In genomic region chr13:48827709-48828108, GRCh38 we compare ENCODE assay signal across 28 cellular contexts.
DNase-seq lines count a peak whose midpoint lies in the region; ATAC-seq and TF ChIP-seq lines count a peak whose summit lies in the region.
"Had no signal": no experiment of that assay in that cellular context is flagged by ENCODE, and none has a peak within 500 bp of the region (broad histone marks: within the 10 kb centered on the region; RNA-seq: fewer than 3 reads in every experiment).

No MANE protein-coding gene starts in this region.

- H3K4me3 ChIP-seq in neutrophil (ENCODE audit: low read depth in 1 of 2, low read length in 1 of 2): no peak overlapping the region
- H3K4me3 ChIP-seq: GM12878, GM23338, PC-9 had no signal

- H3K9me3 ChIP-seq in neutrophil: no peaks in the 10 kb centered on the region
- H3K9me3 ChIP-seq: BE2C had no signal

- H3K27me3 ChIP-seq in neutrophil: no peaks in the 10 kb centered on the region
- H3K27me3 ChIP-seq: BE2C had no signal

- peaks cover 9 to 13% of the 10 kb centered on the region in 2 donors for H3K9me3 Mint-ChIP-seq in activated T-cell treated with anti-CD3 and anti-CD28 coated beads, Interleukin-2, amount 50 U/mL, for 72 hours
- peaks cover 17% of the 10 kb centered on the region for H3K9me3 Mint-ChIP-seq in activated T-helper 17 cell treated with anti-CD3 and anti-CD28 coated beads, Interleukin-2, amount 50 U/mL, for 72 hours
- peaks cover 4% of the 10 kb centered on the region for H3K9me3 Mint-ChIP-seq in endothelial cell (ENCODE audit: unreplicated experiment)

- no peaks in the 10 kb centered on the region for H3K36me3 ChIP-seq in neutrophil
- H3K36me3 ChIP-seq: BE2C had no signal

- no peak for DNase-seq in activated CD4-positive, CD25-positive, alpha-beta regulatory T cell treated with anti-CD3 and anti-CD28 coated beads, Interleukin-2, amount 50 U/mL, for 72 hours
- DNase-seq in activated T-cell treated with anti-CD3 and anti-CD28 coated beads, Interleukin-2, amount 50 U/mL, for 72 hours: no peak
- DNase-seq in activated T-cell treated with anti-CD3 and anti-CD28 coated beads for 4 hours (no peak), cardiac septum (ENCODE audit: low spot score) (no peak), endothelial cell (ENCODE audit: low spot score) (no peak)
- DNase-seq: BE2C; CD8-positive, alpha-beta memory T cell; DMS 273 treated with DMSO at 0.1 percent for 48 hours; DMS79; EL; GDM1; H9; KG1; MM.1S; NCI-H1694; NCI-H2029 treated with DMSO at 0.1 percent for 48 hours; NCI-H446 treated with DMSO at 0.1 percent for 48 hours; NCI-H526; NCI-H82; NK-92 treated with Interleukin-12 subunit alpha and Interleukin-12 subunit beta, amount 100 ng/mL, for 24 hours; PC-9 had no signal

- peaks cover 16 to 18% of the 10 kb centered on the region in 2 donors for H3K36me3 Mint-ChIP-seq in activated T-cell treated with anti-CD3 and anti-CD28 coated beads, Interleukin-2, amount 50 U/mL, for 72 hours (ENCODE audit: insufficient read depth in 2 of 2)
- H3K36me3 Mint-ChIP-seq in activated T-helper 17 cell treated with anti-CD3 and anti-CD28 coated beads, Interleukin-2, amount 50 U/mL, for 72 hours (ENCODE audit: low read depth): no peaks in the 10 kb centered on the region
- H3K36me3 Mint-ChIP-seq in endothelial cell (ENCODE audit: low read depth, unreplicated experiment): peaks cover 8% of the 10 kb centered on the region

- peaks cover 12 to 16% of the 10 kb centered on the region in 2 experiments for H3K4me1 ChIP-seq in neutrophil (ENCODE audit: control insufficient read depth in 1 of 2, insufficient read depth in 1 of 2, low read depth in 1 of 2, low read length in 1 of 2)

- H3K4me1 Mint-ChIP-seq in activated T-cell treated with anti-CD3 and anti-CD28 coated beads, Interleukin-2, amount 50 U/mL, for 72 hours (ENCODE audit: low read depth): peaks cover 40% of the 10 kb centered on the region
- H3K4me1 Mint-ChIP-seq in activated T-helper 17 cell treated with anti-CD3 and anti-CD28 coated beads, Interleukin-2, amount 50 U/mL, for 72 hours: peaks cover 28% of the 10 kb centered on the region
- no peaks in the 10 kb centered on the region for H3K4me1 Mint-ChIP-seq in endothelial cell (ENCODE audit: unreplicated experiment)

- peak; percentile 28 to 35 for ATAC-seq in activated CD4-positive, CD25-positive, alpha-beta regulatory T cell treated with anti-CD3 and anti-CD28 coated beads, Interleukin-2, amount 50 U/mL, for 24 hours
- peak; percentile 40 to 47 for ATAC-seq in activated T-cell treated with anti-CD3 and anti-CD28 coated beads, Interleukin-2, amount 50 U/mL, for 72 hours (replicated peaks in 1 of 2)
- ATAC-seq in activated T-helper 17 cell treated with anti-CD3 and anti-CD28 coated beads, Interleukin-2, amount 50 U/mL, for 72 hours (replicated peaks): peak; percentile 62
- ATAC-seq: GM12878, Right ventricle myocardium inferior had no signal

- intact Hi-C loops in cardiac septum (cut with DNase I): no loop called here

- peak overlapping the region; percentile 49 for H3K27ac ChIP-seq in neutrophil
- H3K27ac ChIP-seq: 22Rv1, PC-9 had no signal

- no peaks in the 10 kb centered on the region for H3K27me3 Mint-ChIP-seq in activated T-cell treated with anti-CD3 and anti-CD28 coated beads, Interleukin-2, amount 50 U/mL, for 72 hours (ENCODE audit: low read depth)
- no peaks in the 10 kb centered on the region for H3K27me3 Mint-ChIP-seq in activated T-helper 17 cell treated with anti-CD3 and anti-CD28 coated beads, Interleukin-2, amount 50 U/mL, for 72 hours
- peaks cover 3% of the 10 kb centered on the region for H3K27me3 Mint-ChIP-seq in endothelial cell (ENCODE audit: unreplicated experiment)

- no peak overlapping the region for H3K4me3 Mint-ChIP-seq in activated T-cell treated with anti-CD3 and anti-CD28 coated beads, Interleukin-2, amount 50 U/mL, for 72 hours
- H3K4me3 Mint-ChIP-seq in activated T-helper 17 cell treated with anti-CD3 and anti-CD28 coated beads, Interleukin-2, amount 50 U/mL, for 72 hours: no peak overlapping the region
- no peak overlapping the region for H3K4me3 Mint-ChIP-seq in endothelial cell (ENCODE audit: unreplicated experiment)
- H3K4me3 Mint-ChIP-seq: CD8-positive, alpha-beta memory T cell; GM23338; H9 had no signal

- H3K27ac Mint-ChIP-seq in activated T-cell treated with anti-CD3 and anti-CD28 coated beads, Interleukin-2, amount 50 U/mL, for 72 hours: no peak overlapping the region
- peak overlapping the region; percentile 63 for H3K27ac Mint-ChIP-seq in activated T-helper 17 cell treated with anti-CD3 and anti-CD28 coated beads, Interleukin-2, amount 50 U/mL, for 72 hours
- no peak overlapping the region for H3K27ac Mint-ChIP-seq in endothelial cell (ENCODE audit: unreplicated experiment)
- H3K27ac Mint-ChIP-seq: CD8-positive, alpha-beta memory T cell; GM23338; H9 had no signal

- TF ChIP-seq CTCF in neutrophil (IDR thresholded peaks at IDR 0.05) (no peak), endothelial cell (IDR thresholded peaks at IDR 0.05; ENCODE audit: unreplicated experiment) (no peak)
